9 cellular contexts compared by ENCODE assay signal in the genomic region with DNA sequence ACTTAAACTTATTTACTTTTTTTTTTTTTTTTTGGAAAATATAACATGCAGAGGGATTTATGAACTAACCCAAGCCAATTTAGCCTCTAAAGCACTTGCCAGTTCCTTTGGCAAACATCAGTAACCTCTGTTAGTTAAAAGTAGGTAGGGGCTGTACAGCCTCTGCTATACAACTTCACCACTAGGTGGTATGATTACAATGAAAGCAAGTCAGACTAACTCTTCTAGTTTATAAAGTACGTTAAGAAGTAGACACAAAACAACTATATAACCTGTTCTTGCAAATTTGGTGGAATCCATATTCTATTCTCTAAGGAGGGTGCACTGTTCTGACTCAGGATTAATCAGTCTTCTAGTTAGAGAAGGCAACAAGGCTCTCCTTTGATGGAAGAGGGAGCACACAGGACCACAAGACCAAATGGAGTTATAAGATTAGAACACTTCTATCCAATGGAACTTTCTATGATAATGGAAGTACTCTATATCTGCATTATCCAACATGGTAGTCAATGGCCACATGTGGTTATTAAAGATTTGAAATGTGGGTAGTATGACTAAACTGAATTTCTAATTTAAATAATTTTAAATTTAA. TPM values are rescaled to one million over a fixed set of nuclear protein-coding genes. Genes with fewer than 3 reads are reported as not detected.
DNase-seq lines count a peak whose midpoint lies in the region; ATAC-seq and TF ChIP-seq lines count a peak whose summit lies in the region.
"Had no signal": no experiment of that assay in that cellular context is flagged by ENCODE, and none has a peak within 500 bp of the region (broad histone marks: within the 10 kb centered on the region; RNA-seq: fewer than 3 reads in every experiment).

No MANE protein-coding gene starts in this region.

- H3K36me3 ChIP-seq in spleen, result peaks cover 0 to 99% (median 77%) of the 10 kb centered on the region in 6 donors

- no peak overlapping the region for H3K27ac ChIP-seq in HL-60 (replicated peaks)
- no peak overlapping the region for H3K27ac ChIP-seq in spleen

- no peaks in the 10 kb centered on the region for H3K27me3 ChIP-seq in HL-60 (ENCODE audit: insufficient read depth, poor library complexity, severe bottlenecking)
- no peaks in the 10 kb centered on the region for H3K27me3 ChIP-seq in spleen (replicated peaks in 1 of 7)

- no peak overlapping the region for H3K4me3 ChIP-seq in HL-60 (replicated peaks; ENCODE audit: insufficient read depth, low read length)
- H3K4me3 ChIP-seq in fibroblast of villous mesenchyme (ENCODE audit: low read depth, low read length), result no peak overlapping the region
- no peak overlapping the region for H3K4me3 ChIP-seq in spleen

- DNase-seq in NCI-H2171 treated with DMSO at 0.1 percent for 48 hours (lab: John Stamatoyannopoulos, UW), result peak; percentile 0
- no peak for DNase-seq in NCI-H2171 (lab: John Stamatoyannopoulos, UW)
- DNase-seq in HL-60 (ENCODE audit: low read depth in 1 of 2, low spot score in 1 of 2), result peak; percentile 5 to 23
- peak; percentile 37 for DNase-seq in SW480 (ENCODE audit: low spot score)
- DNase-seq in fibroblast of villous mesenchyme (ENCODE audit: low read depth), result peak; percentile 56
- no peak for DNase-seq in spleen
- DNase-seq in GDM1 (lab: John Stamatoyannopoulos, UW), result no peak

- TF ChIP-seq CTCF in HL-60 (IDR thresholded peaks at IDR 0.05; ENCODE audit: insufficient read depth, low read length), result peak; percentile 56
- TF ChIP-seq CTCF in fibroblast of villous mesenchyme (IDR thresholded peaks at IDR 0.05; ENCODE audit: insufficient read depth, low read depth, low read length), result peak; percentile 82
- peak in 6 of 11 experiments; percentile 10 to 58 (median 36) for TF ChIP-seq CTCF in spleen (IDR thresholded peaks at IDR 0.05 in 8 of 11, conservative IDR thresholded peaks at IDR 0.05 in 3 of 11)

- intact Hi-C loops in spleen (cut with DNase I; ENCODE audit: low total_unique reads), result no loop called here

- no peaks in the 10 kb centered on the region for H3K9me3 ChIP-seq in spleen

- peak; percentile 85 for ATAC-seq in GM21423 (IDR thresholded peaks at IDR 0.05; ENCODE audit: unreplicated experiment)

- 32 to 61% (median 49%) methylated on average over 1 of the region's 1 CpG for WGBS in spleen, 5 donors

- no peak for TF ChIP-seq POLR2A in spleen (IDR thresholded peaks at IDR 0.05)

- peaks cover 0 to 8% (median 0%) of the 10 kb centered on the region in 6 donors for H3K4me1 ChIP-seq in spleen

RNA-seq across cellular contexts. Expression of gene AIMP1, which starts 12.8 kb away (rescaled TPM):
- total RNA-seq in fibroblast of villous mesenchyme, result 24.2 and 27.6 TPM in 2 replicates
- 10 to 100 TPM; 15.8 to 43.1 (median 35.2) TPM for total RNA-seq in spleen
- polyA plus RNA-seq in spleen, result 10 to 100 TPM; 25.5 to 29.3 (median 29.0) TPM

RNA-seq across cellular contexts. Expression of gene TBCK, which starts 13.1 kb away (rescaled TPM):
- total RNA-seq in fibroblast of villous mesenchyme (41.6 and 80.3 TPM in 2 replicates), spleen (10 to 100 TPM; 38.5 to 61.3 (median 51.0) TPM)
- 1 to 10 TPM; 6.7 to 9.8 (median 9.3) TPM for polyA plus RNA-seq in spleen

RNA-seq across cellular contexts. Expression of gene GIMD1, which starts 39.5 kb away (rescaled TPM):
- total RNA-seq in fibroblast of villous mesenchyme (not detected in 2 replicates), spleen (not detected)
- polyA plus RNA-seq in spleen, result not detected
- polyA plus RNA-seq: adipose tissue had no signal

Comparison
In these comparisons a context has a peak if more than half of its experiments do, and no peak if none do; other contexts are left out.
1. DNase-seq: peak in NCI-H2171 treated with DMSO at 0.1 percent for 48 hours (single experiment), HL-60 (2 of 2), SW480 (single experiment) and fibroblast of villous mesenchyme (single experiment); none in NCI-H2171 (single experiment), spleen (single experiment) and GDM1 (single experiment).
2. Peak in every context shown above with its lines, with median percentiles within 50 percentile points of each other: CTCF ChIP-seq.